ENCODE assay signal across 18 cellular contexts in genomic region chr2:187422277-187422676, GRCh38. TPM values are rescaled to one million over a fixed set of nuclear protein-coding genes. Genes with fewer than 3 reads are reported as not detected.
A peak's percentile ranks its signal among the peaks of the same experiment; 100 is the strongest.
DNase-seq lines count a peak whose midpoint lies in the region; ATAC-seq and TF ChIP-seq lines count a peak whose summit lies in the region.
"Had no signal": no experiment of that assay in that cellular context is flagged by ENCODE, and none has a peak within 500 bp of the region (broad histone marks: within the 10 kb centered on the region; RNA-seq: fewer than 3 reads in every experiment).

No MANE protein-coding gene starts in this region.

- TF ChIP-seq CTCF in A673 (conservative IDR thresholded peaks at IDR 0.05; ENCODE audit: low read depth, low read length) (no peak), cardiac fibroblast (IDR thresholded peaks at IDR 0.05; ENCODE audit: low read depth, low read length) (no peak), fibroblast of villous mesenchyme (IDR thresholded peaks at IDR 0.05; ENCODE audit: insufficient read depth, low read depth, low read length) (no peak)

- no peaks in the 10 kb centered on the region for H3K27me3 ChIP-seq in A673 (replicated peaks; ENCODE audit: insufficient read depth, low read depth, low read length, poor library complexity)
- H3K27me3 ChIP-seq: BLaER1 had no signal

- POLR2A ChIA-PET in A673 (lab: Charles Lee; ENCODE audit: low non-redundant PET): no interaction called here

- intact Hi-C loops in A673 (cut with micrococcal nuclease; ENCODE audit: unreplicated experiment): no loop called here

- no peak for ATAC-seq in GM19397 (IDR thresholded peaks at IDR 0.05; ENCODE audit: unreplicated experiment)
- ATAC-seq: SK-N-SH treated with all-trans-retinoic acid at 6 μM for 48 hours had no signal

- H3K27ac ChIP-seq in A673 (ENCODE audit: low read depth, low read length, poor library complexity, severe bottlenecking): no peak overlapping the region
- H3K27ac ChIP-seq: BLaER1, PC-9 had no signal

- H3K4me3 ChIP-seq in A673 (ENCODE audit: low read depth, low read length, poor library complexity, severe bottlenecking) (no peak overlapping the region), cardiac fibroblast (replicated peaks in 1 of 2; ENCODE audit: low read depth in 2 of 2, low read length in 2 of 2) (no peak overlapping the region), fibroblast of villous mesenchyme (ENCODE audit: low read depth, low read length) (no peak overlapping the region)
- H3K4me3 ChIP-seq: BLaER1, PC-9 had no signal

- DNase-seq in A673 (ENCODE audit: low spot score) (peak; percentile 60), GM03348 (ENCODE audit: low spot score) (peak; percentile 14), cardiac fibroblast (ENCODE audit: low read depth in 2 of 2) (peak; percentile 71 to 87), fibroblast of villous mesenchyme (ENCODE audit: low read depth) (peak; percentile 47), KG1 (lab: John Stamatoyannopoulos, UW) (no peak), DMS79 treated with DMSO at 0.1 percent for 48 hours (lab: John Stamatoyannopoulos, UW) (no peak), MV-4-11 (lab: John Stamatoyannopoulos, UW) (no peak)
- DNase-seq: ACHN, EL, H7, Kasumi-1, NCI-H1436, NCI-H2029 treated with DMSO at 0.1 percent for 48 hours, NCI-H2227 treated with DMSO at 0.1 percent for 48 hours, PC-9 had no signal

- BruUV-seq in A673 (replicated peaks; lab: Mats Ljungman, UMichigan): no TSS peak

- H3K36me3 ChIP-seq in A673 (ENCODE audit: insufficient read depth, low read length, poor library complexity, severe bottlenecking): no peaks in the 10 kb centered on the region
- H3K36me3 ChIP-seq: BLaER1 had no signal

- CTCF ChIA-PET in A673 (lab: Charles Lee): no interaction called here

- peaks cover 34% of the 10 kb centered on the region for H3K4me1 ChIP-seq in A673 (ENCODE audit: insufficient read depth, low read length, poor library complexity, severe bottlenecking)
- H3K4me1 ChIP-seq: BLaER1 had no signal

- H3K9me3 ChIP-seq in A673 (ENCODE audit: low read depth, low read length, poor library complexity, severe bottlenecking): no peaks in the 10 kb centered on the region
- H3K9me3 ChIP-seq: BLaER1 had no signal

RNA-seq across cellular contexts. Expression of gene CALCRL, which starts 25.8 kb away (rescaled TPM):
- total RNA-seq in A673 (2021) (2.8 and 3.1 TPM in 2 replicates), fibroblast of villous mesenchyme (1.9 and 2.2 TPM in 2 replicates)

Comparison
In these comparisons a context has a peak if more than half of its experiments do, and no peak if none do; other contexts are left out.
1. DNase-seq: peak in A673 (single experiment), GM03348 (single experiment), cardiac fibroblast (2 of 2) and fibroblast of villous mesenchyme (single experiment); none in KG1 (single experiment), DMS79 treated with DMSO at 0.1 percent for 48 hours (single experiment) and MV-4-11 (single experiment).